Comparison of ENCODE assay signal across 19 cellular contexts in the genomic region with DNA sequence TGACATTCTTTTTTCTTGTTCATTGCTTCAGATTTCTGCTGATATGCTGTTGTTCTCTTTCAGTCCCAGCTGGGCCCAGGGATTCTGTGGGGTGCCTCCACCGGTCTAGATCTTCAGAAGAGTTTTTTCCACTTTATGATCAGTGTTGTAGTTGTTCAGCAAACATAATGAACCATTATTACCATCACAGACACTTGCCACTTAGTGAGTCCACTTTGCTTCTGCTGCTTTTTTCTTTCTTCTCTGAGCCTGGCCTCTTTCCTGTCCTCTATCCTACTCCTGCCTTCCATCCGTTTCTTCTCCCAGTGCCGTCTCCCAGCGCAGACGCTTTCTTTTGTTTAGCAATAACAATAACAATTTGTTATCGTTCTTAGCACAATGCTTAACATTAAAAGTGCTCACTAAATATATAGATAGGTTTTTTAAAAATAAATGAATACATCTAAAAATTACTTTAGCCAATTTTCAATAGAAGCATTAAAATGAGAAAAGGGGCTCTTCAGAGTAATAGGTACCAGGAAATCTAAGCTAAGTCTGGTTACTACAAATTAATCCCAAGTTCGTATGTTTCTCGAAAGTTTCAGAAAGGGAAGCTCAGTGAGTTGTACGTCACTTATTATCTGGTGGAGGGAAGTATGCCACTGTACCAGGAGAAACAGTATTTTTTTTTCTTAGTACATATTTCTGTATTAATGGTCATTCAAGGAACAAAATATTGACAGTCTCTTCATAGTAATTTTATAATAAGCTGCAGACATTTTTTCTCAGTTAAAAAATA.
"Had no signal": no experiment of that assay in that cellular context is flagged by ENCODE, and none has a peak within 500 bp of the region (broad histone marks: within the 10 kb centered on the region; RNA-seq: fewer than 3 reads in every experiment).

No MANE protein-coding gene starts in this region.

- H3K4me1 ChIP-seq: breast epithelium, pancreas, right lobe of liver had no signal

- H3K27me3 ChIP-seq: breast epithelium, neutrophil, pancreas, right lobe of liver had no signal

- H3K9me3 Mint-ChIP-seq: activated naive CD4-positive, alpha-beta T cell treated with anti-CD3 and anti-CD28 coated beads for 36 hours; activated T-cell treated with anti-CD3 and anti-CD28 coated beads, Interleukin-2, amount 50 U/mL, for 4 hours; effector memory CD8-positive, alpha-beta T cell; natural killer cell; stimulated activated naive CD8-positive, alpha-beta T cell treated with anti-CD3 and anti-CD28 coated beads, Interleukin-15, amount 100 ng/mL, for 72 hours had no signal

- H3K36me3 Mint-ChIP-seq: natural killer cell had no signal

- H3K27ac Mint-ChIP-seq: activated naive CD4-positive, alpha-beta T cell treated with anti-CD3 and anti-CD28 coated beads for 36 hours; effector memory CD8-positive, alpha-beta T cell; natural killer cell; stimulated activated naive CD8-positive, alpha-beta T cell treated with anti-CD3 and anti-CD28 coated beads, Interleukin-15, amount 100 ng/mL, for 72 hours had no signal

- H3K27ac ChIP-seq: breast epithelium, neutrophil, pancreas, right lobe of liver had no signal

- H3K36me3 ChIP-seq: breast epithelium, neutrophil, pancreas, right lobe of liver had no signal

- H3K27me3 Mint-ChIP-seq: effector memory CD8-positive, alpha-beta T cell; stimulated activated naive CD8-positive, alpha-beta T cell treated with anti-CD3 and anti-CD28 coated beads, Interleukin-15, amount 100 ng/mL, for 72 hours had no signal

- H3K4me3 ChIP-seq: breast epithelium, pancreas, right lobe of liver had no signal

- H3K4me3 Mint-ChIP-seq: activated naive CD4-positive, alpha-beta T cell treated with anti-CD3 and anti-CD28 coated beads for 36 hours; activated T-cell treated with anti-CD3 and anti-CD28 coated beads, Interleukin-2, amount 50 U/mL, for 4 hours; effector memory CD8-positive, alpha-beta T cell; natural killer cell; stimulated activated naive CD8-positive, alpha-beta T cell treated with anti-CD3 and anti-CD28 coated beads, Interleukin-15, amount 100 ng/mL, for 72 hours had no signal

- H3K4me1 Mint-ChIP-seq: natural killer cell; stimulated activated naive CD8-positive, alpha-beta T cell treated with anti-CD3 and anti-CD28 coated beads, Interleukin-15, amount 100 ng/mL, for 72 hours had no signal

- DNase-seq: activated CD4-positive, alpha-beta T cell treated with anti-CD3 and anti-CD28 coated beads, Interleukin-2, amount 50 U/mL, for 1 hour; activated CD4-positive, CD25-positive, alpha-beta regulatory T cell treated with anti-CD3 and anti-CD28 coated beads, Interleukin-2, amount 50 U/mL, for 72 hours; activated CD8-positive, alpha-beta memory T cell treated with anti-CD3 and anti-CD28 coated beads, Interleukin-2, amount 50 U/mL, for 4 hours; activated naive CD4-positive, alpha-beta T cell treated with anti-CD3 and anti-CD28 coated beads for 36 hours; activated T-cell treated with anti-CD3 and anti-CD28 coated beads, Interleukin-2, amount 50 U/mL, for 4 hours; aorta; cerebellar nuclear complex; effector memory CD8-positive, alpha-beta T cell; foreskin fibroblast; kidney; natural killer cell; pancreas; right lobe of liver; small intestine; stimulated activated CD4-positive, alpha-beta T cell treated with anti-CD3 and anti-CD28 coated beads, Interleukin-15, amount 100 ng/mL, for 24 hours; stimulated activated CD4-positive, alpha-beta T cell treated with anti-CD3 and anti-CD28 coated beads, Interleukin-2, amount 100 ng/mL, for 48 hours; stimulated activated naive CD8-positive, alpha-beta T cell treated with anti-CD3 and anti-CD28 coated beads, Interleukin-15, amount 100 ng/mL, for 72 hours had no signal

- ATAC-seq: activated T-cell treated with anti-CD3 and anti-CD28 coated beads, Interleukin-2, amount 50 U/mL, for 4 hours; effector memory CD8-positive, alpha-beta T cell; natural killer cell; stimulated activated naive CD8-positive, alpha-beta T cell treated with anti-CD3 and anti-CD28 coated beads, Interleukin-15, amount 100 ng/mL, for 72 hours had no signal

- H3K9me3 ChIP-seq: breast epithelium, neutrophil, pancreas, right lobe of liver had no signal
